ENCODE assay signal across 1 cellular context in genomic region chrX:47230136-47230868, GRCh38.
A peak's percentile ranks its signal among the peaks of the same experiment; 100 is the strongest.
TF ChIP-seq lines count a peak whose summit lies in the region.

No MANE protein-coding gene starts in this region.

TF ChIP-seq in HepG2, 621 proteins besides CTCF, POLR2A, EP300 and RAD21:
- TF ChIP-seq POLR2AphosphoS5 (IDR thresholded peaks at IDR 0.05; ENCODE audit: low read depth, low read length) (peak; percentile 20; the same call in 1 of the 2 replicates), POLR2G (IDR thresholded peaks at IDR 0.05; ENCODE audit: low read depth, low read length) (peak; percentile 38; the same call in 1 of the 2 replicates), NCOA5 (CRISPR knock-in tag; IDR thresholded peaks at IDR 0.05) (no peak)
